8 cellular contexts compared by ENCODE assay signal in the genomic region with DNA sequence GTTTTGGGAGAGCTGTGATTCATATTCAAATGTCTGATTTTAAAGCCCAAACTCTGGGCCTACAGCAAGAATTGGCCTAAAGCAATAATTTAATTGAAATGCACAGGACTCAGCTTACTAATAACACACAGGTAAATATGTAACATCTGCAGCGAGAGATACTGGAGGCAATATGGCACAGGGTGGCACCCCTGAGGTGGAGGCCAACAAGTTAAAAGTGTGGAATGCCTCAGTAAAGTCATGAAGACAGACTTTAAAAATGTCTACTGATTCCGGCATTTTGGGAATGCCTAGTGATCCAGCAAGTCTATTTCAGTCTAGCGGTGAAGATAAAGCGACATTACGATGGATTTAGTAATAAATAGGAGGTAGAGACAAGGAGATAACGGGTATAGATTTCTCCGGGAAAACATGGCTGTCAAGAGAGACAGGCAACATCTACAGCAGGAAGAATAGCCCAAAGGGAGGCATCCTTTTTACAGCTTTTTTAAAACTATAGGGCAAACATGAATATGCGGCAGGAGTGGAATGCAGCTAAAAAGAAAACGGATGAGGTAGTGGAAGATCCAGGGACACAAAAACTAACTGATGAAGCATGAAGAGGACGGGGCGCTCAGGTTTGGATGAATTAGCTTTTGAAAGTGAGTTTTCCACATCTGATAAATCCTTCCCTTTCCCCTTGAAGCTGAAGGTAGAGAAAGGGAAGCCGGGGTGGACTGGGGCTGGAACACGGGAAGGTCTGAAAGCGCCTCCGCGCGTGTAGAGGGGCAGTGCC. TPM values are rescaled to one million over a fixed set of nuclear protein-coding genes. Genes with fewer than 3 reads are reported as not detected.
A peak's percentile ranks its signal among the peaks of the same experiment; 100 is the strongest.
DNase-seq lines count a peak whose midpoint lies in the region; ATAC-seq and TF ChIP-seq lines count a peak whose summit lies in the region.

No MANE protein-coding gene starts in this region.

- peak overlapping the region; percentile 79 for H3K27ac Mint-ChIP-seq in activated naive CD4-positive, alpha-beta T cell treated with anti-CD3 and anti-CD28 coated beads, Interleukin-2, amount 10 ng/mL, durations not matched to agents 7 days and 5 days
- peak overlapping the region; percentile 84 for H3K27ac Mint-ChIP-seq in type B pancreatic cell

- H3K4me1 ChIP-seq in adipocyte (ENCODE audit: control insufficient read depth, insufficient read depth, low read length) (peaks cover 17% of the 10 kb centered on the region), liver (ENCODE audit: control insufficient read depth in 4 of 4, insufficient read depth in 4 of 4, low read length in 3 of 4) (peaks cover 0 to 15% (median 9%) of the 10 kb centered on the region in 4 donors)

- peaks cover 6% of the 10 kb centered on the region for H3K9me3 Mint-ChIP-seq in activated naive CD4-positive, alpha-beta T cell treated with anti-CD3 and anti-CD28 coated beads, Interleukin-2, amount 10 ng/mL, durations not matched to agents 7 days and 5 days
- no peaks in the 10 kb centered on the region for H3K9me3 Mint-ChIP-seq in type B pancreatic cell

- CTCF ChIA-PET in activated naive CD4-positive, alpha-beta T cell treated with anti-CD3 and anti-CD28 coated beads, Interleukin-2, amount 10 ng/mL, durations not matched to agents 7 days and 5 days (lab: Charles Lee) = no interaction called here

- no peak for DNase-seq in activated naive CD4-positive, alpha-beta T cell treated with anti-CD3 and anti-CD28 coated beads, Interleukin-2, amount 10 ng/mL, durations not matched to agents 7 days and 5 days
- DNase-seq in activated naive CD4-positive, alpha-beta T cell treated with Interleukin-2 at 50 U/mL for 16 hours = no peak
- DNase-seq in adipocyte (ENCODE audit: low read depth) (no peak), type B pancreatic cell (ENCODE audit: extremely low spot score, unreplicated experiment) (no peak), NCI-H226 (no peak), NCI-H1417 treated with DMSO at 0.1 percent for 48 hours (lab: John Stamatoyannopoulos, UW) (no peak), left colon (no peak)

- H3K36me3 ChIP-seq in adipocyte (ENCODE audit: control insufficient read depth, insufficient read depth, low read length, severe bottlenecking) (no peaks in the 10 kb centered on the region), liver (ENCODE audit: control insufficient read depth in 4 of 4, insufficient read depth in 3 of 4, low read depth in 1 of 4, low read length in 3 of 4) (peaks cover 0 to 2% (median 0%) of the 10 kb centered on the region in 4 donors)

- H3K36me3 Mint-ChIP-seq in activated naive CD4-positive, alpha-beta T cell treated with anti-CD3 and anti-CD28 coated beads, Interleukin-2, amount 10 ng/mL, durations not matched to agents 7 days and 5 days = peaks cover 7% of the 10 kb centered on the region
- H3K36me3 Mint-ChIP-seq in type B pancreatic cell = no peaks in the 10 kb centered on the region

- peak overlapping the region; percentile 89 for H3K9ac ChIP-seq in adipocyte (ENCODE audit: low read length)
- peak overlapping the region; percentile 95 to 98 for H3K9ac ChIP-seq in liver (ENCODE audit: low read depth in 1 of 2, low read length in 2 of 2)

- intact Hi-C loops in left colon (cut with DNase I, micrococcal nuclease) = loop anchor here in 1 of 2 donors (10.0 kb wide), 1 partner anchor 72 kb away; the partner anchor contains the start of gene ZNF337

- H3K27me3 Mint-ChIP-seq in activated naive CD4-positive, alpha-beta T cell treated with anti-CD3 and anti-CD28 coated beads, Interleukin-2, amount 10 ng/mL, durations not matched to agents 7 days and 5 days = peaks cover 5% of the 10 kb centered on the region
- no peaks in the 10 kb centered on the region for H3K27me3 Mint-ChIP-seq in type B pancreatic cell

- H3K4me3 Mint-ChIP-seq in activated naive CD4-positive, alpha-beta T cell treated with anti-CD3 and anti-CD28 coated beads, Interleukin-2, amount 10 ng/mL, durations not matched to agents 7 days and 5 days = peak overlapping the region; percentile 93
- H3K4me3 Mint-ChIP-seq in type B pancreatic cell = peak overlapping the region; percentile 94

- H3K27me3 ChIP-seq in adipocyte (replicated peaks; ENCODE audit: control insufficient read depth, insufficient read depth, low read length) = no peaks in the 10 kb centered on the region
- H3K27me3 ChIP-seq in liver (ENCODE audit: control insufficient read depth in 4 of 4, insufficient read depth in 4 of 4, low read length in 3 of 4) = no peaks in the 10 kb centered on the region

- TF ChIP-seq RAD21 in liver (IDR thresholded peaks at IDR 0.05) = no peak

- peak overlapping the region; percentile 86 for H3K4me3 ChIP-seq in adipocyte (ENCODE audit: low read length)
- H3K4me3 ChIP-seq in liver (ENCODE audit: low read depth in 1 of 3, low read length in 3 of 3) = peak overlapping the region; percentile 77 to 99 (median 96)

- TF ChIP-seq CTCF in liver (IDR thresholded peaks at IDR 0.05; ENCODE audit: low read depth, low read length, missing input control) (no peak), type B pancreatic cell (conservative IDR thresholded peaks at IDR 0.05) (no peak)

- no peaks in the 10 kb centered on the region for H3K9me3 ChIP-seq in adipocyte (ENCODE audit: control insufficient read depth, low read length)
- H3K9me3 ChIP-seq in liver (ENCODE audit: control insufficient read depth in 4 of 4, low read length in 3 of 4) = no peaks in the 10 kb centered on the region

- peak overlapping the region; percentile 98 to 100 for H3K27ac ChIP-seq in liver (ENCODE audit: low read depth in 1 of 2, low read length in 2 of 2)

- peaks cover 34% of the 10 kb centered on the region for H3K4me1 Mint-ChIP-seq in activated naive CD4-positive, alpha-beta T cell treated with anti-CD3 and anti-CD28 coated beads, Interleukin-2, amount 10 ng/mL, durations not matched to agents 7 days and 5 days
- H3K4me1 Mint-ChIP-seq in type B pancreatic cell (ENCODE audit: unreplicated experiment) = peaks cover 26% of the 10 kb centered on the region

- ATAC-seq in left colon = no peak

- 37% methylated on average over 17 of the region's 17 CpGs for WGBS in liver

TF ChIP-seq in liver, 16 proteins besides CTCF, POLR2A, EP300 and RAD21:
- TF ChIP-seq MAX (IDR thresholded peaks at IDR 0.05) = peak; percentile 31
- no peak for TF ChIP-seq ATF3 (IDR thresholded peaks at IDR 0.05)
- TF ChIP-seq YY1 (IDR thresholded peaks at IDR 0.05) = peak; percentile 31

RNA-seq across cellular contexts. Expression of gene NANP, which starts 1.2 kb away (rescaled TPM):
- total RNA-seq in liver = 1 to 10 TPM; 4.7 to 5.0 TPM
- 1 to 10 TPM; 1.5 to 1.8 TPM for polyA plus RNA-seq in liver
- total RNA-seq in type B pancreatic cell (ENCODE audit: low replicate concordance) = 5.6 and 6.3 TPM in 2 replicates
- 1 to 10 TPM; 2.7 to 3.7 TPM for total RNA-seq in left colon

RNA-seq across cellular contexts. Expression of gene NINL, which starts 37.3 kb away (rescaled TPM):
- 1 to 10 TPM; 2.8 to 3.6 TPM for total RNA-seq in liver
- polyA plus RNA-seq in liver = 1 to 10 TPM; 1.9 to 2.7 TPM
- 26.0 and 47.0 TPM in 2 replicates for total RNA-seq in type B pancreatic cell (ENCODE audit: low replicate concordance)
- 1 to 10 TPM; 5.0 to 5.2 TPM for total RNA-seq in left colon
